Comparison of ENCODE assay signal across 8 cellular contexts in genomic region chr13:108961542-108962125, GRCh38.
DNase-seq lines count a peak whose midpoint lies in the region; ATAC-seq and TF ChIP-seq lines count a peak whose summit lies in the region.

No MANE protein-coding gene starts in this region.

- H3K4me1 Mint-ChIP-seq in activated CD4-positive, alpha-beta T cell treated with anti-CD3 and anti-CD28 coated beads, Interleukin-2, amount 10 ng/mL, durations not matched to agents 24 days and 14 days, result peaks cover 2% of the 10 kb centered on the region

- no peaks in the 10 kb centered on the region for H3K27me3 ChIP-seq in tibial artery

- H3K9me3 ChIP-seq in tibial artery, result no peaks in the 10 kb centered on the region

- H3K27ac Mint-ChIP-seq in activated CD4-positive, alpha-beta T cell treated with anti-CD3 and anti-CD28 coated beads, Interleukin-2, amount 10 ng/mL, durations not matched to agents 24 days and 14 days, result no peak overlapping the region

- H3K36me3 ChIP-seq in tibial artery, result no peaks in the 10 kb centered on the region

- H3K4me1 ChIP-seq in tibial artery, result peaks cover 0 to 27% (median 6%) of the 10 kb centered on the region in 4 donors

- H3K27ac ChIP-seq in tibial artery, result no peak overlapping the region

- peak; percentile 83 for ATAC-seq in GM21447 (IDR thresholded peaks at IDR 0.05; ENCODE audit: unreplicated experiment)
- ATAC-seq in HG03565 (IDR thresholded peaks at IDR 0.05; ENCODE audit: unreplicated experiment), result peak; percentile 98

- no peaks in the 10 kb centered on the region for H3K9me3 Mint-ChIP-seq in activated CD4-positive, alpha-beta T cell treated with anti-CD3 and anti-CD28 coated beads, Interleukin-2, amount 10 ng/mL, durations not matched to agents 24 days and 14 days

- DNase-seq in activated CD4-positive, alpha-beta T cell treated with anti-CD3 and anti-CD28 coated beads, Interleukin-2, amount 10 ng/mL, durations not matched to agents 24 days and 14 days, result peak; percentile 74
- DNase-seq in activated CD4-positive, alpha-beta T cell treated with anti-CD3 and anti-CD28 coated beads for 48 hours, result no peak
- DNase-seq in NOMO-1 (lab: John Stamatoyannopoulos, UW; ENCODE audit: unreplicated experiment in 2 of 2), result peak; percentile 61 to 81
- peak; percentile 74 for DNase-seq in cardiac fibroblast (ENCODE audit: low read depth in 2 of 2)
- DNase-seq in kidney tubule cell (ENCODE audit: low spot score), result peak; percentile 62
- DNase-seq in tibial artery, result no peak

- TF ChIP-seq CTCF in cardiac fibroblast (IDR thresholded peaks at IDR 0.05; ENCODE audit: low read depth, low read length) (peak; percentile 69), tibial artery (IDR thresholded peaks at IDR 0.05) (peak; percentile 84 to 85)

- intact Hi-C loops in activated CD4-positive, alpha-beta T cell treated with anti-CD3 and anti-CD28 coated beads, Interleukin-2, amount 10 ng/mL, durations not matched to agents 24 days and 14 days (cut with micrococcal nuclease), result loop anchor here (1.0 to 5.0 kb wide), 4 partner anchors 46 to 1451 kb away; no protein-coding TSS in a partner anchor
- intact Hi-C loops in tibial artery (cut with DNase I; ENCODE audit: low total_unique reads), result loop anchor here (5.0 kb wide), 2 partner anchors 821 to 1146 kb away; no protein-coding TSS in a partner anchor

- H3K4me3 ChIP-seq in cardiac fibroblast (replicated peaks in 1 of 2; ENCODE audit: low read depth in 2 of 2, low read length in 2 of 2) (no peak overlapping the region), tibial artery (no peak overlapping the region)

- H3K27me3 Mint-ChIP-seq in activated CD4-positive, alpha-beta T cell treated with anti-CD3 and anti-CD28 coated beads, Interleukin-2, amount 10 ng/mL, durations not matched to agents 24 days and 14 days, result peaks cover 2% of the 10 kb centered on the region

- no peaks in the 10 kb centered on the region for H3K36me3 Mint-ChIP-seq in activated CD4-positive, alpha-beta T cell treated with anti-CD3 and anti-CD28 coated beads, Interleukin-2, amount 10 ng/mL, durations not matched to agents 24 days and 14 days (ENCODE audit: low read depth)

- H3K4me3 Mint-ChIP-seq in activated CD4-positive, alpha-beta T cell treated with anti-CD3 and anti-CD28 coated beads, Interleukin-2, amount 10 ng/mL, durations not matched to agents 24 days and 14 days, result no peak overlapping the region

Comparison
In these comparisons a context has a peak if more than half of its experiments do, and no peak if none do; other contexts are left out.
1. DNase-seq: peak in activated CD4-positive, alpha-beta T cell treated with anti-CD3 and anti-CD28 coated beads, Interleukin-2, amount 10 ng/mL, durations not matched to agents 24 days and 14 days (single experiment), NOMO-1 (2 of 2), cardiac fibroblast (2 of 2) and kidney tubule cell (single experiment); none in activated CD4-positive, alpha-beta T cell treated with anti-CD3 and anti-CD28 coated beads for 48 hours (single experiment) and tibial artery (0 of 2).